8 cellular contexts compared by ENCODE assay signal in the genomic region with DNA sequence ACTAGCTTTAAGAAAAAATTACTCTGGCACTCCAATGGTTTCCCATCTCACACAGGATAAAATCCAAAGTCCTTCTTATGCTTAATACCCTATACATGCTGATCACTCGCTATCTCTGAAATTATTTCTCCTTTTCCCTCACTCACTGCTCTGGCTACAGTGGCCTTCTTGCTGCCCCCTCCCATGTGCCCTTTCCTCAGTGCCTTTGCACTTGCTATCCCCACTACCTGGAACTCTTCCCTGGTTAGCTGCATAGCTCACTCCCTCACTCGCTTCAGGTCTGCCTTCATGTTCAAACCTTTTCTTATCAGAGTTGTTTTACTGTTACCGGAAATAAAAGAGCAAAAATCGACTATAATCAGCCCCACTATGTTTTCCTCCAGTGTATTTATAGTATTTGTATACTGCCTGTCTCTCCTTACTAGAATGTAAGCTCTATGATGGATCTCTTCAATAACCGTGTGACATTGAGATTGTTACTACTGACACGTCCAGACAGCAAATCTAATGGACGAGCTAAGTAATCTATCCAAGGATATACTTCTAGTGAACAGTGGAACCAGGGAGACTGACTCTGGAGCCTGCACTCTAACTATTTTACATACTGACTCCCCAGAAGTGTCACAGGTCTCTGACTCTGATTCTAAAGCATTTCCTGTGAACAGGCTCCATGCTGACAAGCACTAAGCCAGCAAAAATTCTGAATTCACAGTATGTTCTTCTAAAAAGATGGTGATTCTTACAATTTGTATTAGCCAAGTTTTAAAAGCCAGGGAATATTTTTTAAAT. TPM values are rescaled to one million over a fixed set of nuclear protein-coding genes. Genes with fewer than 3 reads are reported as not detected.
A peak's percentile ranks its signal among the peaks of the same experiment; 100 is the strongest.
DNase-seq lines count a peak whose midpoint lies in the region; ATAC-seq and TF ChIP-seq lines count a peak whose summit lies in the region.

No MANE protein-coding gene starts in this region.

- H3K4me1 ChIP-seq in CD4-positive, CD25-positive, alpha-beta regulatory T cell (ENCODE audit: control insufficient read depth, insufficient read depth, low read length, poor library complexity, severe bottlenecking), result peaks cover 55% of the 10 kb centered on the region
- H3K4me1 ChIP-seq in Loucy (ENCODE audit: insufficient read depth, low read length, poor library complexity, severe bottlenecking), result peaks cover 37% of the 10 kb centered on the region

- no peaks in the 10 kb centered on the region for H3K36me3 ChIP-seq in CD4-positive, CD25-positive, alpha-beta regulatory T cell (ENCODE audit: control insufficient read depth, insufficient read depth, low read length)
- H3K36me3 ChIP-seq in Loucy (ENCODE audit: insufficient read depth, low read length), result 0 out of 2 replicates have a peak, but pooled peaks cover 3% of the 10 kb centered on the region

- H3K27ac Mint-ChIP-seq in CD4-positive, CD25-positive, alpha-beta regulatory T cell, result no peak overlapping the region
- no peak overlapping the region for H3K27ac Mint-ChIP-seq in naive B cell

- H3K9me2 ChIP-seq in Loucy (replicated peaks; ENCODE audit: low read depth, low read length), result no peaks in the 10 kb centered on the region

- DNase-seq in CD4-positive, CD25-positive, alpha-beta regulatory T cell, result peak in 2 of 3 donors; percentile 22 to 63
- DNase-seq in dermis blood vessel endothelial cell (peak; percentile 76), naive B cell (no peak), superior temporal gyrus (ENCODE audit: extremely low spot score) (no peak), DMS153 treated with DMSO at 0.1 percent for 48 hours (lab: John Stamatoyannopoulos, UW; ENCODE audit: unreplicated experiment) (no peak), NCI-H2227 (lab: John Stamatoyannopoulos, UW; ENCODE audit: unreplicated experiment) (no peak), NCI-H1105 treated with DMSO at 0.1 percent for 48 hours (lab: John Stamatoyannopoulos, UW) (no peak)

- H3K9me3 Mint-ChIP-seq in CD4-positive, CD25-positive, alpha-beta regulatory T cell, result no peaks in the 10 kb centered on the region
- H3K9me3 Mint-ChIP-seq in naive B cell, result no peaks in the 10 kb centered on the region

- no peak overlapping the region for H3K4me3 Mint-ChIP-seq in CD4-positive, CD25-positive, alpha-beta regulatory T cell
- H3K4me3 Mint-ChIP-seq in naive B cell, result no peak overlapping the region

- H3K4me2 ChIP-seq in Loucy (ENCODE audit: low read depth, low read length, poor library complexity, severe bottlenecking), result peak overlapping the region; percentile 20

- H3K79me2 ChIP-seq in Loucy (ENCODE audit: insufficient read depth, low read length), result peaks cover 70% of the 10 kb centered on the region

- no peaks in the 10 kb centered on the region for H3K9me3 ChIP-seq in CD4-positive, CD25-positive, alpha-beta regulatory T cell (ENCODE audit: control insufficient read depth in 2 of 2, low read length in 2 of 2)
- no peaks in the 10 kb centered on the region for H3K9me3 ChIP-seq in Loucy (ENCODE audit: insufficient read depth, low read depth, low read length)

- H3K4me1 Mint-ChIP-seq in CD4-positive, CD25-positive, alpha-beta regulatory T cell, result peaks cover 0 to 32% (median 8%) of the 10 kb centered on the region in 4 donors
- H3K4me1 Mint-ChIP-seq in naive B cell, result peaks cover 4 to 22% (median 9%) of the 10 kb centered on the region in 3 donors

- no peak for TF ChIP-seq CTCF in Loucy (conservative IDR thresholded peaks at IDR 0.05; ENCODE audit: low read length)

- H3F3A ChIP-seq in Loucy (ENCODE audit: low read depth), result 0 out of 2 replicates have a peak, but pooled peaks cover 2% of the 10 kb centered on the region

- peaks cover 65% of the 10 kb centered on the region for H4K20me1 ChIP-seq in Loucy (ENCODE audit: insufficient read depth, low read length, poor library complexity, severe bottlenecking)

- H3K27me3 ChIP-seq in CD4-positive, CD25-positive, alpha-beta regulatory T cell (ENCODE audit: control insufficient read depth, insufficient read depth, low read length), result no peaks in the 10 kb centered on the region
- H3K27me3 ChIP-seq in Loucy (ENCODE audit: insufficient read depth, low read length, poor library complexity, severe bottlenecking), result no peaks in the 10 kb centered on the region

- H3K9ac ChIP-seq in Loucy (ENCODE audit: low read depth, low read length, poor library complexity, severe bottlenecking), result no peak overlapping the region

- no peaks in the 10 kb centered on the region for H3K27me3 Mint-ChIP-seq in CD4-positive, CD25-positive, alpha-beta regulatory T cell
- no peaks in the 10 kb centered on the region for H3K27me3 Mint-ChIP-seq in naive B cell

- no peaks in the 10 kb centered on the region for H3K36me3 Mint-ChIP-seq in CD4-positive, CD25-positive, alpha-beta regulatory T cell
- no peaks in the 10 kb centered on the region for H3K36me3 Mint-ChIP-seq in naive B cell

- H3K4me3 ChIP-seq in CD4-positive, CD25-positive, alpha-beta regulatory T cell (ENCODE audit: low read depth, low read length), result peak overlapping the region; percentile 65
- no peak overlapping the region for H3K4me3 ChIP-seq in Loucy (ENCODE audit: low read length, poor library complexity, severe bottlenecking)

- ATAC-seq in CD4-positive, CD25-positive, alpha-beta regulatory T cell (ENCODE audit: low read depth in 2 of 2), result peak; percentile 71 to 77
- peak; percentile 48 to 56 for ATAC-seq in naive B cell (ENCODE audit: low read depth in 2 of 2)

- H3K27ac ChIP-seq in CD4-positive, CD25-positive, alpha-beta regulatory T cell (ENCODE audit: insufficient read depth, low read length, poor library complexity, severe bottlenecking), result peak overlapping the region; percentile 67

- no peak overlapping the region for H2AFZ ChIP-seq in Loucy (ENCODE audit: low read length)

RNA-seq across cellular contexts. Expression of a gene that starts 25.1 kb away (rescaled TPM):
- total RNA-seq in CD4-positive, CD25-positive, alpha-beta regulatory T cell, result 55.0 TPM
- 100 to 1,000 TPM in 2 of 4 donors, 10 to 100 TPM in 2; 27.5 to 157 (median 106) TPM for polyA plus RNA-seq in CD4-positive, CD25-positive, alpha-beta regulatory T cell
- 40.0 and 73.4 TPM in 2 replicates for total RNA-seq in dermis blood vessel endothelial cell
- 10 to 100 TPM in 3 of 6 donors, 1 to 10 TPM in 3; 6.7 to 80.8 (median 15.1) TPM for polyA plus RNA-seq in naive B cell (ENCODE audit: low read depth in 6 of 6)

Comparison
In these comparisons a context has a peak if more than half of its experiments do, and no peak if none do; other contexts are left out.
1. DNase-seq: peak in CD4-positive, CD25-positive, alpha-beta regulatory T cell (2 of 3) and dermis blood vessel endothelial cell (single experiment); none in naive B cell (single experiment), superior temporal gyrus (single experiment), DMS153 treated with DMSO at 0.1 percent for 48 hours (single experiment), NCI-H2227 (single experiment) and NCI-H1105 treated with DMSO at 0.1 percent for 48 hours (single experiment).